In the genomic region with DNA sequence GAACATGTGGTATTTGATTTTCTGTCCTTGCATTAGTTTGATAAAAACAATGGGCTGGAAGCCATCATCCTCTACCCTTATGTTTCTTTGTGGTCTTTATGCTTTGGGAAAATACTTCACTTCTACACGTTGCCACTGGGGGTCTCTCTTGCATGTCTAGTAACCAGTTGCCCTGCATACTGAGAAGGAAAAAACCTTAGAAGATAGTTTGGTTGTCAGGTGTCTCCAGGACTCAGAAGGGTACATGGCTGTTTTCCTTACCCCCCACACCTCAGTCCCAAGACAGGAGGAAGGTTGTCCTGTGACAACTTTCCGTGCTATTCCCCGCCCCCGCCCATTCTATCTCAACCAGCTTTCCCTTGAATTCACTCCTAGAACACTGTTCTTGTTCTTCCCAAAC, we compare ENCODE assay signal across 9 cellular contexts.
DNase-seq lines count a peak whose midpoint lies in the region; TF ChIP-seq lines count a peak whose summit lies in the region.
"Had no signal": no experiment of that assay in that cellular context is flagged by ENCODE, and none has a peak within 500 bp of the region (broad histone marks: within the 10 kb centered on the region; RNA-seq: fewer than 3 reads in every experiment).

No MANE protein-coding gene starts in this region.

- H2AFZ ChIP-seq in smooth muscle cell (ENCODE audit: low read depth) = no peak overlapping the region

- peak; percentile 1 for DNase-seq in NCI-H2196 (lab: John Stamatoyannopoulos, UW; ENCODE audit: unreplicated experiment)
- DNase-seq in NCI-H2196 treated with DMSO at 0.1 percent for 48 hours (lab: John Stamatoyannopoulos, UW; ENCODE audit: unreplicated experiment) = no peak
- peak; percentile 9 for DNase-seq in M059J (ENCODE audit: low read depth)
- no peak for DNase-seq in dorsolateral prefrontal cortex
- no peak for DNase-seq in smooth muscle cell (lab: John Stamatoyannopoulos, UW; ENCODE audit: unreplicated experiment)
- no peak for DNase-seq in dedifferentiated amniotic fluid mesenchymal stem cell (ENCODE audit: extremely low spot score)
- DNase-seq in uterus = no peak
- no peak for DNase-seq in putamen (ENCODE audit: low spot score)
- DNase-seq: CD4-positive, CD25-positive, alpha-beta regulatory T cell had no signal

- H3K4me1 ChIP-seq in smooth muscle cell (ENCODE audit: low read depth) (no peaks in the 10 kb centered on the region), uterus (no peaks in the 10 kb centered on the region)

- H3K9ac ChIP-seq in smooth muscle cell (ENCODE audit: low read depth) = no peak overlapping the region

- no peaks in the 10 kb centered on the region for H3F3A ChIP-seq in smooth muscle cell (ENCODE audit: low read depth)

- TF ChIP-seq CTCF in dorsolateral prefrontal cortex (IDR thresholded peaks at IDR 0.05 in 54 of 56, conservative IDR thresholded peaks at IDR 0.05 in 2 of 56; ENCODE audit: low read depth in 1 of 56, partially characterized antibody in 56 of 56) = peak in 52 of 56 donors; percentile 8 to 62 (median 41)
- peak; percentile 44 for TF ChIP-seq CTCF in smooth muscle cell (IDR thresholded peaks at IDR 0.05; ENCODE audit: borderline replicate concordance, insufficient read depth, poor library complexity, severe bottlenecking)
- peak in 2 of 4 experiments; percentile 9 to 19 for TF ChIP-seq CTCF in uterus (IDR thresholded peaks at IDR 0.05)

- intact Hi-C loops in dorsolateral prefrontal cortex (cut with DNase I) (loop anchor here in 1 of 2 donors (5.0 kb wide), 1 partner anchor 313 kb away; no protein-coding TSS in a partner anchor), uterus (cut with DNase I; ENCODE audit: low total_unique reads) (no loop called here)

- TF ChIP-seq POLR2A in uterus (IDR thresholded peaks at IDR 0.05) = no peak

- no peak overlapping the region for H3K27ac ChIP-seq in dorsolateral prefrontal cortex
- H3K27ac ChIP-seq in smooth muscle cell (ENCODE audit: low read depth) = no peak overlapping the region
- no peak overlapping the region for H3K27ac ChIP-seq in uterus

- no peak overlapping the region for H3K4me2 ChIP-seq in smooth muscle cell

- H4K20me1 ChIP-seq in smooth muscle cell (ENCODE audit: low read depth) = no peaks in the 10 kb centered on the region

- no peaks in the 10 kb centered on the region for H3K36me3 ChIP-seq in smooth muscle cell (ENCODE audit: low read depth)
- H3K36me3 ChIP-seq in uterus = no peaks in the 10 kb centered on the region

- H3K4me3 ChIP-seq in dorsolateral prefrontal cortex (no peak overlapping the region), smooth muscle cell (no peak overlapping the region), uterus (no peak overlapping the region)

- peaks cover 0 to 27% (median 0%) of the 10 kb centered on the region in 45 donors for H3K27me3 ChIP-seq in dorsolateral prefrontal cortex
- H3K27me3 ChIP-seq in smooth muscle cell (ENCODE audit: low read depth) = no peaks in the 10 kb centered on the region
- no peaks in the 10 kb centered on the region for H3K27me3 ChIP-seq in uterus

- WGBS in smooth muscle cell (ENCODE audit: low lambda C conversion rate) = 43% methylated on average over 4 of the region's 4 CpGs

- no peaks in the 10 kb centered on the region for H3K79me2 ChIP-seq in smooth muscle cell (ENCODE audit: low read depth)

- H3K9me3 ChIP-seq in smooth muscle cell (replicated peaks; ENCODE audit: low read depth) (no peaks in the 10 kb centered on the region), uterus (no peaks in the 10 kb centered on the region)

Comparison
In these comparisons a context has a peak if more than half of its experiments do, and no peak if none do; other contexts are left out.
1. DNase-seq: peak in NCI-H2196 (single experiment) and M059J (single experiment); none in NCI-H2196 treated with DMSO at 0.1 percent for 48 hours (single experiment), dorsolateral prefrontal cortex (0 of 10), smooth muscle cell (single experiment), dedifferentiated amniotic fluid mesenchymal stem cell (single experiment), uterus (0 of 2) and putamen (single experiment).